In genomic region chr14:34539407-34540180, GRCh38 we compare ENCODE assay signal across 8 cellular contexts. TPM values are rescaled to one million over a fixed set of nuclear protein-coding genes. Genes with fewer than 3 reads are reported as not detected.
A peak's percentile ranks its signal among the peaks of the same experiment; 100 is the strongest.
DNase-seq lines count a peak whose midpoint lies in the region; TF ChIP-seq lines count a peak whose summit lies in the region.

TSS of gene EAPP (minus strand) at chr14:34539701. CDS start at chr14:34539628, 73 bp downstream.

- CTCF ChIA-PET in activated CD8-positive, alpha-beta memory T cell treated with anti-CD3 and anti-CD28 coated beads for 36 hours (lab: Charles Lee), result no interaction called here

- H3K27ac ChIP-seq in C4-2B, result peak within 1 kb of the TSS; percentile 85
- peak within 1 kb of the TSS; percentile 65 for H3K27ac ChIP-seq in epithelial cell of prostate
- H3K27ac ChIP-seq in muscle layer of duodenum (ENCODE audit: low read length), result peak within 1 kb of the TSS; percentile 94

- H3K9me3 ChIP-seq in muscle layer of duodenum (ENCODE audit: control insufficient read depth in 1 of 2, low read length in 2 of 2), result no peaks in the 10 kb centered on the region

- H3K36me3 ChIP-seq in muscle layer of duodenum (ENCODE audit: control insufficient read depth in 1 of 2, insufficient read depth in 2 of 2, low read length in 2 of 2), result peaks cover 0 to under 1% of the 10 kb centered on the region in 2 donors

- TF ChIP-seq CTCF in C4-2B (conservative IDR thresholded peaks at IDR 0.05), result no peak; the same call in 1 of the 2 replicates
- no peak for TF ChIP-seq CTCF in GM20000 (IDR thresholded peaks at IDR 0.05; ENCODE audit: extremely low read depth, missing control alignments)

- peaks cover 6 to 17% of the 10 kb centered on the region in 2 donors for H3K4me1 ChIP-seq in muscle layer of duodenum (ENCODE audit: control insufficient read depth in 1 of 2, insufficient read depth in 2 of 2, low read length in 2 of 2)

- POLR2A ChIA-PET in activated CD8-positive, alpha-beta memory T cell treated with anti-CD3 and anti-CD28 coated beads for 36 hours (lab: Charles Lee), result no interaction called here

- no peaks in the 10 kb centered on the region for H3K27me3 ChIP-seq in muscle layer of duodenum (ENCODE audit: low read depth, low read length)

- DNase-seq in GM20000 (ENCODE audit: low spot score), result peak; percentile 94
- DNase-seq in HT1080 (ENCODE audit: low read depth), result peak; percentile 92
- DNase-seq in epithelial cell of prostate (ENCODE audit: low read depth, low spot score), result peak; percentile 91
- peak; percentile 88 to 95 for DNase-seq in stimulated activated CD8-positive, alpha-beta memory T cell treated with anti-CD3 and anti-CD28 coated beads, Interleukin-7, amount 100 ng/mL, for 48 hours (ENCODE audit: extremely low read depth in 1 of 2, low read depth in 1 of 2)
- DNase-seq in NCI-H82 (lab: John Stamatoyannopoulos, UW), result no peak

- H3K4me3 ChIP-seq in muscle layer of duodenum (ENCODE audit: low read depth in 1 of 2, low read length in 2 of 2), result peak within 1 kb of the TSS; percentile 82 to 91

RNA-seq across cellular contexts. Expression of gene EAPP, which starts in this region (rescaled TPM):
- total RNA-seq in HT1080 (2014; rRNA removed; shearing (Covaris generic)), result 38.1 and 40.6 TPM in 2 replicates
- 51.3 and 53.1 TPM in 2 replicates for polyA plus RNA-seq in HT1080 (2015; cell fraction: cytosol; rRNA removed)
- 31.8 and 34.6 TPM in 2 replicates for polyA plus RNA-seq in HT1080 (2015; cell fraction: nucleus; rRNA removed)
- total RNA-seq in activated CD8-positive, alpha-beta memory T cell treated with anti-CD3 and anti-CD28 coated beads for 36 hours, result 10 to 100 TPM; 32.7 to 35.2 TPM
